24 cellular contexts compared by ENCODE assay signal in genomic region chr4:95877636-95878035, GRCh38. TPM values are rescaled to one million over a fixed set of nuclear protein-coding genes. Genes with fewer than 3 reads are reported as not detected.
DNase-seq lines count a peak whose midpoint lies in the region; ATAC-seq, FAIRE-seq and TF ChIP-seq lines count a peak whose summit lies in the region.
"Had no signal": no experiment of that assay in that cellular context is flagged by ENCODE, and none has a peak within 500 bp of the region (broad histone marks: within the 10 kb centered on the region; RNA-seq: fewer than 3 reads in every experiment).

No MANE protein-coding gene starts in this region.

- no peaks in the 10 kb centered on the region for H3K36me3 Mint-ChIP-seq in activated T-helper 17 cell treated with anti-CD3 and anti-CD28 coated beads, Interleukin-2, amount 50 U/mL, for 72 hours (ENCODE audit: low read depth)
- H3K36me3 Mint-ChIP-seq: CD4-positive, alpha-beta memory T cell had no signal

- DNase-seq in RWPE2 (ENCODE audit: low spot score) (no peak), bronchial epithelial cell (ENCODE audit: low read depth) (peak; percentile 87), foreskin keratinocyte (peak; percentile 43 to 68), NCI-H345 treated with DMSO at 0.1 percent for 48 hours (lab: John Stamatoyannopoulos, UW; ENCODE audit: unreplicated experiment) (no peak)
- DNase-seq in activated naive CD4-positive, alpha-beta T cell treated with Interleukin-2 at 50 U/mL for 16 hours = no peak
- DNase-seq: C1 segment of cervical spinal cord; Calu3; CD4-positive, alpha-beta memory T cell; COR-L47; DMS53; DMS79 treated with DMSO at 0.1 percent for 48 hours; GF-D8; H9 had no signal

- no peaks in the 10 kb centered on the region for H3K9me3 Mint-ChIP-seq in activated T-helper 17 cell treated with anti-CD3 and anti-CD28 coated beads, Interleukin-2, amount 50 U/mL, for 72 hours
- H3K9me3 Mint-ChIP-seq: GM23338 had no signal

- H3K9me3 ChIP-seq in RWPE2 (ENCODE audit: severe bottlenecking) = no peaks in the 10 kb centered on the region

- H3K4me1 ChIP-seq in RWPE2 (ENCODE audit: insufficient read depth, poor library complexity, severe bottlenecking) = peaks cover 12% of the 10 kb centered on the region
- H3K4me1 ChIP-seq in foreskin keratinocyte = no peaks in the 10 kb centered on the region

- H3K36me3 ChIP-seq in RWPE2 (ENCODE audit: low read depth) (no peaks in the 10 kb centered on the region), bronchial epithelial cell (ENCODE audit: control insufficient read depth, insufficient read depth, low read length) (no peaks in the 10 kb centered on the region)

- H3K27me3 ChIP-seq in RWPE2 (ENCODE audit: insufficient read depth, poor library complexity, severe bottlenecking) (no peaks in the 10 kb centered on the region), bronchial epithelial cell (ENCODE audit: control insufficient read depth, insufficient read depth, low read length) (no peaks in the 10 kb centered on the region), foreskin keratinocyte (no peaks in the 10 kb centered on the region)

- H3K4me3 ChIP-seq in RWPE2 (ENCODE audit: severe bottlenecking) (no peak overlapping the region), bronchial epithelial cell (ENCODE audit: low read depth, low read length) (no peak overlapping the region)
- H3K4me3 ChIP-seq: GM23338 had no signal

- no peaks in the 10 kb centered on the region for H3K4me1 Mint-ChIP-seq in activated T-helper 17 cell treated with anti-CD3 and anti-CD28 coated beads, Interleukin-2, amount 50 U/mL, for 72 hours
- H3K4me1 Mint-ChIP-seq: CD4-positive, alpha-beta memory T cell; GM23338; H9 had no signal

- ATAC-seq in RWPE2 (ENCODE audit: low read depth) (peak; percentile 50; the same call in 1 of the 3 replicates), foreskin keratinocyte (peak; percentile 79)
- no peak for ATAC-seq in activated T-helper 17 cell treated with anti-CD3 and anti-CD28 coated beads, Interleukin-2, amount 50 U/mL, for 72 hours (replicated peaks)
- ATAC-seq: GM23338, HCT116 had no signal

- FAIRE-seq in bronchial epithelial cell (lab: Jason Lieb, UNC) = no peak
- FAIRE-seq: GM12891, GM18507 had no signal

- no peak overlapping the region for H3K4me3 Mint-ChIP-seq in activated T-helper 17 cell treated with anti-CD3 and anti-CD28 coated beads, Interleukin-2, amount 50 U/mL, for 72 hours
- H3K4me3 Mint-ChIP-seq: CD4-positive, alpha-beta memory T cell; GM23338; H9 had no signal

- no peak overlapping the region for H3K27ac Mint-ChIP-seq in activated T-helper 17 cell treated with anti-CD3 and anti-CD28 coated beads, Interleukin-2, amount 50 U/mL, for 72 hours
- H3K27ac Mint-ChIP-seq: CD4-positive, alpha-beta memory T cell; GM23338; H9 had no signal

- no peak for TF ChIP-seq CTCF in RWPE2 (IDR thresholded peaks at IDR 0.05; ENCODE audit: poor library complexity, severe bottlenecking)
- TF ChIP-seq CTCF in bronchial epithelial cell (IDR thresholded peaks at IDR 0.05; ENCODE audit: insufficient read depth, low read length, severe bottlenecking) = no peak
- no peak for TF ChIP-seq CTCF in foreskin keratinocyte (conservative IDR thresholded peaks at IDR 0.05)

- no peaks in the 10 kb centered on the region for H3K27me3 Mint-ChIP-seq in activated T-helper 17 cell treated with anti-CD3 and anti-CD28 coated beads, Interleukin-2, amount 50 U/mL, for 72 hours
- H3K27me3 Mint-ChIP-seq: CD4-positive, alpha-beta memory T cell had no signal

- H3K27ac ChIP-seq in RWPE2 (ENCODE audit: poor library complexity, severe bottlenecking) (no peak overlapping the region), foreskin keratinocyte (no peak overlapping the region)

RNA-seq across cellular contexts. Expression of gene PDHA2, which starts 37.7 kb away (rescaled TPM):
- not detected in 2 replicates for total RNA-seq in bronchial epithelial cell
- not detected in 2 replicates for total RNA-seq in foreskin keratinocyte
- not detected in 2 replicates for polyA plus RNA-seq in foreskin keratinocyte
- not detected for total RNA-seq in activated T-helper 17 cell treated with anti-CD3 and anti-CD28 coated beads, Interleukin-2, amount 50 U/mL, for 72 hours
- total RNA-seq: A172; A673; Calu3; CD4-positive, alpha-beta memory T cell; Daoy; G401; GM23338; H4; H9 had no signal
- polyA plus RNA-seq: BJ; CD4-positive, alpha-beta memory T cell; GM23338 had no signal

Comparison
In these comparisons a context has a peak if more than half of its experiments do, and no peak if none do; other contexts are left out.
1. DNase-seq: peak in bronchial epithelial cell (single experiment) and foreskin keratinocyte (2 of 2); none in RWPE2 (single experiment), NCI-H345 treated with DMSO at 0.1 percent for 48 hours (single experiment) and activated naive CD4-positive, alpha-beta T cell treated with Interleukin-2 at 50 U/mL for 16 hours (single experiment).